ENCODE assay signal across 25 cellular contexts in the genomic region with DNA sequence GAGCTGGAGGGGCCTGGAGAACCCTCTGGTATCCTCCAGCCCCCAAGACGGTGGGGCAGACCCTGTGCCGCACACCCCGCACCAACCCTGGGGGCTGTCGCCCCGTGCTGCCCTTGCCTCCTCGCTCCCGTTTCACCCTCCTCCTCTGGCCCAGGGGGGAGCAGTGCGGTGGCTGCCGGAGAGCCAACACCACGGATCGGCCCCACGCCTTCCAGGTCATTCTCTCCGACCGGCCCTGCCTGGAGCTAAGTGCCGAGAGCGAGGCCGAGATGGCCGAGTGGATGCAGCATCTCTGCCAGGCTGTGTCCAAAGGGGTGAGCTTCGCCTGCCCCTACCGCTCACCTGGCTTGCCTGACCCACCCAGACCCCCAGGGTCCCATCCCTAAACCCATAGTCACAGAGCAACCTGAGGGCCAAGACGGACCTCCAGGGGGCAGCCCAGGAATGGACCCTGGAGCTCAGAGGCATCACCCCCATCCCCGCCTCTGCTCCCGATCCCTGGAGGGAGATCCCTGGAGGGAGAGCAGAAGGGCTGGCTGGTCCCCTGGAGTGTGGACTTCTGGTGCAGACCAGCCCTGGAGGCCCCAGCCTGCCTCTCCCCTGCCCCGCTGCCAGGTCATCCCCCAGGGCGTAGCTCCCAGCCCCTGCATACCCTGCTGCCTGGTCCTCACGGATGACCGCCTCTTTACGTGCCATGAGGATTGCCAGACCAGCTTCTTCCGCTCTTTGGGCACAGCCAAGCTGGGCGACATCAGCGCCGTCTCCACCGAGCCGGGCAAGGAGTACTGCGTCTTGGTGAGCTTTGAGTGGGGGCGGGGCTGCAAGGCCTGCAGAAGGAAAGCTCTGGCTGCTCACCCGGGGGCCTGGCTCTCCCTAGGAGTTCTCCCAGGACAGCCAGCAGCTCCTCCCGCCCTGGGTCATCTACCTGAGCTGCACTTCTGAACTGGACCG. TPM values are rescaled to one million over a fixed set of nuclear protein-coding genes. Genes with fewer than 3 reads are reported as not detected.
DNase-seq lines count a peak whose midpoint lies in the region; ATAC-seq and TF ChIP-seq lines count a peak whose summit lies in the region.
"Had no signal": no experiment of that assay in that cellular context is flagged by ENCODE, and none has a peak within 500 bp of the region (broad histone marks: within the 10 kb centered on the region; RNA-seq: fewer than 3 reads in every experiment).

No MANE protein-coding gene starts in this region.

- TF ChIP-seq POLR2A in gastrocnemius medialis (IDR thresholded peaks at IDR 0.05) = no peak

- H3K27me3 Mint-ChIP-seq in CD4-positive, alpha-beta T cell = no peaks in the 10 kb centered on the region
- H3K27me3 Mint-ChIP-seq: CD4-positive, CD25-positive, alpha-beta regulatory T cell had no signal

- H3K4me3 Mint-ChIP-seq in CD4-positive, alpha-beta T cell = no peak overlapping the region
- H3K4me3 Mint-ChIP-seq: CD4-positive, CD25-positive, alpha-beta regulatory T cell had no signal

- peaks cover 0 to 80% of the 10 kb centered on the region in 2 donors for H3K36me3 ChIP-seq in gastrocnemius medialis

- no peaks in the 10 kb centered on the region for H3K9me3 Mint-ChIP-seq in CD4-positive, alpha-beta T cell
- H3K9me3 Mint-ChIP-seq: CD4-positive, CD25-positive, alpha-beta regulatory T cell had no signal

- H3K27me3 ChIP-seq in right cardiac atrium (ENCODE audit: control insufficient read depth, insufficient read depth) = no peaks in the 10 kb centered on the region
- H3K27me3 ChIP-seq in gastrocnemius medialis = no peaks in the 10 kb centered on the region
- H3K27me3 ChIP-seq in CD4-positive, alpha-beta T cell (ENCODE audit: control insufficient read depth, insufficient read depth, low read length) = no peaks in the 10 kb centered on the region

- ATAC-seq in right cardiac atrium = no peak
- ATAC-seq in Right ventricle myocardium superior (ENCODE audit: poor library complexity) = no peak
- no peak for ATAC-seq in gastrocnemius medialis
- ATAC-seq in CD4-positive, alpha-beta T cell (ENCODE audit: poor library complexity) = no peak
- ATAC-seq in GM19328 (IDR thresholded peaks at IDR 0.05; ENCODE audit: unreplicated experiment) = no peak
- ATAC-seq: PC-3 had no signal

- DNase-seq in right cardiac atrium (peak in 2 of 3 donors; percentile 42 to 53), Right ventricle myocardium superior (no peak), cerebellar cortex (ENCODE audit: low spot score) (peak; percentile 57), gastrocnemius medialis (peak in 1 of 2 donors; percentile 10), activated gamma-delta T cell (lab: John Stamatoyannopoulos, UW) (no peak)
- DNase-seq in activated CD4-positive, alpha-beta T cell treated with anti-CD3 and anti-CD28 coated beads for 48 hours = no peak
- DNase-seq in CD4-positive, alpha-beta T cell = no peak
- DNase-seq: 8988T; CD4-positive, CD25-positive, alpha-beta regulatory T cell; GOT3; HCEC 1CT; Kasumi-1; MV-4-11; NCI-H1105 treated with DMSO at 0.1 percent for 48 hours; NCI-H2029; NCI-H446 treated with DMSO at 0.1 percent for 48 hours; NCI-H526; NCI-H82; NK-92 treated with Interleukin-12 subunit alpha and Interleukin-12 subunit beta, amount 100 ng/mL, for 24 hours; PC-3; SHP77 treated with DMSO at 0.1 percent for 48 hours had no signal

- peaks cover 4% of the 10 kb centered on the region for H3K4me1 ChIP-seq in right cardiac atrium (ENCODE audit: control insufficient read depth, insufficient read depth, low read length)
- peaks cover 28 to 40% of the 10 kb centered on the region in 2 donors for H3K4me1 ChIP-seq in gastrocnemius medialis

- no peak overlapping the region for H3K27ac Mint-ChIP-seq in CD4-positive, alpha-beta T cell
- H3K27ac Mint-ChIP-seq: CD4-positive, CD25-positive, alpha-beta regulatory T cell had no signal

- intact Hi-C loops in right cardiac atrium (cut with DNase I) (loop anchor here in 1 of 4 donors (10.0 kb wide), 1 partner anchor 127 kb away; no protein-coding TSS in a partner anchor), Right ventricle myocardium superior (cut with DNase I) (loop anchor here (10.0 kb wide), 1 partner anchor 67 kb away; no protein-coding TSS in a partner anchor), gastrocnemius medialis (cut with DNase I; ENCODE audit: low total_unique reads) (no loop called here)
- intact Hi-C loops in CD4-positive, alpha-beta T cell (cut with DNase I, micrococcal nuclease) = no loop called here

- no peak for TF ChIP-seq CTCF in gastrocnemius medialis (IDR thresholded peaks at IDR 0.05 in 4 of 5, conservative IDR thresholded peaks at IDR 0.05 in 1 of 5)
- no peak for TF ChIP-seq CTCF in CD4-positive, alpha-beta T cell (IDR thresholded peaks at IDR 0.05)

- CTCF ChIA-PET in CD4-positive, alpha-beta T cell (lab: Charles Lee) = no interaction called here

- H3K4me3 ChIP-seq in right cardiac atrium (ENCODE audit: low read length) (no peak overlapping the region), gastrocnemius medialis (no peak overlapping the region)

- H3K9me3 ChIP-seq in right cardiac atrium (ENCODE audit: control insufficient read depth, low read length) (no peaks in the 10 kb centered on the region), gastrocnemius medialis (no peaks in the 10 kb centered on the region)
- H3K9me3 ChIP-seq in CD4-positive, alpha-beta T cell (ENCODE audit: control insufficient read depth, low read length) = no peaks in the 10 kb centered on the region

- H3K36me3 Mint-ChIP-seq in CD4-positive, alpha-beta T cell (ENCODE audit: low read depth) = peaks cover 43% of the 10 kb centered on the region

- in situ Hi-C loops in gastrocnemius medialis (cut with MboI; ENCODE audit: low sequenced_read_pairs in 4 of 4) = loop anchor here in 2 of 4 donors (10.0 to 25.0 kb wide), 2 partner anchors 137 to 145 kb away; partner anchors contain the start of gene AGMAT (in 1 of the 2)

- POLR2A ChIA-PET in CD4-positive, alpha-beta T cell (lab: Charles Lee) = no interaction called here

- H3K27ac ChIP-seq in right cardiac atrium (ENCODE audit: low read length) (no peak overlapping the region), gastrocnemius medialis (peak overlapping the region; percentile 59 to 96 (median 94))
- no peak overlapping the region for H3K27ac ChIP-seq in CD4-positive, alpha-beta T cell (ENCODE audit: low read depth, low read length)

- 93% methylated on average over 39 of the region's 39 CpGs for WGBS in right cardiac atrium

- H3K4me1 Mint-ChIP-seq in CD4-positive, alpha-beta T cell (ENCODE audit: low read depth) = no peaks in the 10 kb centered on the region
- H3K4me1 Mint-ChIP-seq: CD4-positive, CD25-positive, alpha-beta regulatory T cell had no signal

RNA-seq across cellular contexts. Expression of gene SLC25A34, which starts 4.0 kb away (rescaled TPM):
- total RNA-seq in right cardiac atrium (1 to 10 TPM; 3.0 to 4.4 (median 3.3) TPM), Right ventricle myocardium superior (54.3 TPM), gastrocnemius medialis (10 to 100 TPM in 3 of 4 donors, 1 to 10 TPM in 1; 7.8 to 17.2 (median 13.8) TPM)
- polyA plus RNA-seq in right cardiac atrium = 8.1 TPM
- 1 to 10 TPM; 1.9 to 2.8 TPM for total RNA-seq in CD4-positive, alpha-beta T cell
- total RNA-seq: HT-29 had no signal
- polyA plus RNA-seq: CD4-positive, CD25-positive, alpha-beta regulatory T cell had no signal

RNA-seq across cellular contexts. Expression of gene TMEM82, which starts 10.3 kb away (rescaled TPM):
- not detected for total RNA-seq in right cardiac atrium
- not detected for polyA plus RNA-seq in right cardiac atrium
- not detected for total RNA-seq in Right ventricle myocardium superior
- total RNA-seq in gastrocnemius medialis = under 1 TPM in 1 of 4 donors, not detected in 3; 0.33 TPM
- not detected for total RNA-seq in CD4-positive, alpha-beta T cell
- total RNA-seq: CD4-positive, CD25-positive, alpha-beta regulatory T cell; HT-29; MCF 10A; PC-3 had no signal
- polyA plus RNA-seq: BJ; CD4-positive, CD25-positive, alpha-beta regulatory T cell had no signal

RNA-seq across cellular contexts. Expression of gene FBLIM1, which starts 26.6 kb away (rescaled TPM):
- 100 to 1,000 TPM in 1 of 4 donors, 10 to 100 TPM in 3; 83.6 to 112 (median 94.6) TPM for total RNA-seq in right cardiac atrium
- polyA plus RNA-seq in right cardiac atrium = 95.0 TPM
- total RNA-seq in Right ventricle myocardium superior = 99.1 TPM
- 1 to 10 TPM; 1.4 to 3.9 (median 3.8) TPM for total RNA-seq in gastrocnemius medialis
- under 1 TPM in 1 of 2 experiments, not detected in 1; 0.50 TPM for total RNA-seq in CD4-positive, alpha-beta T cell
- total RNA-seq: CD4-positive, CD25-positive, alpha-beta regulatory T cell had no signal

RNA-seq across cellular contexts. Expression of gene PLEKHM2, which starts 47.9 kb away (rescaled TPM):
- total RNA-seq in right cardiac atrium (10 to 100 TPM; 72.1 to 85.1 (median 76.1) TPM), Right ventricle myocardium superior (81.7 TPM), gastrocnemius medialis (100 to 1,000 TPM in 3 of 4 donors, 10 to 100 TPM in 1; 86.7 to 170 (median 144) TPM)
- polyA plus RNA-seq in right cardiac atrium = 71.8 TPM
- 10 to 100 TPM; 77.5 to 82.0 TPM for total RNA-seq in CD4-positive, alpha-beta T cell

Comparison
In these comparisons a context has a peak if more than half of its experiments do, and no peak if none do; other contexts are left out.
1. DNase-seq: peak in right cardiac atrium (2 of 3) and cerebellar cortex (single experiment); none in Right ventricle myocardium superior (single experiment), activated CD4-positive, alpha-beta T cell treated with anti-CD3 and anti-CD28 coated beads for 48 hours (single experiment), activated gamma-delta T cell (single experiment) and CD4-positive, alpha-beta T cell (0 of 10).
2. H3K27ac ChIP-seq: peak in gastrocnemius medialis (4 of 4); none in right cardiac atrium (single experiment) and CD4-positive, alpha-beta T cell (single experiment).
3. RNA of gene FBLIM1, which starts 26.6 kb away (total RNA-seq): 99.1 TPM in Right ventricle myocardium superior (single experiment) and 83.6 to 112 TPM in right cardiac atrium; 1.4 to 3.9 TPM in gastrocnemius medialis and 0.50 TPM in CD4-positive, alpha-beta T cell; every median in the first group is over 10 times any median in the second.